8 cellular contexts compared by ENCODE assay signal in genomic region chr10:72625608-72626443, GRCh38. TPM values are rescaled to one million over a fixed set of nuclear protein-coding genes. Genes with fewer than 3 reads are reported as not detected.
DNase-seq lines count a peak whose midpoint lies in the region; ATAC-seq, FAIRE-seq and TF ChIP-seq lines count a peak whose summit lies in the region.

Gene MICU1, minus strand, starts transcription at chr10:72626079. Its CDS starts 59,286 bp downstream, at chr10:72566793.

- no peaks in the 10 kb centered on the region; a peak in 1 of 5 replicates for H3K27me3 ChIP-seq in HepG2 (ENCODE audit: control insufficient read depth in 1 of 2, insufficient read depth in 2 of 2, low read length in 2 of 2)

- TF ChIP-seq EP300 in HepG2 (IDR thresholded peaks at IDR 0.05; ENCODE audit: low read depth in 2 of 2, low read length in 2 of 2): peak in 1 of 2 experiments; percentile 32; a peak in 1 of 4 replicates
- TF ChIP-seq EP300 in HepG2 (CRISPR knock-in tag; IDR thresholded peaks at IDR 0.05; ENCODE audit: borderline replicate concordance): peak; percentile 16; the same call in 1 of the 2 replicates

- H4K20me1 ChIP-seq in HepG2 (ENCODE audit: insufficient read depth, low read length): no peaks in the 10 kb centered on the region

- intact Hi-C loops in HepG2 (cut with micrococcal nuclease; ENCODE audit: unreplicated experiment): loop anchor here (1.0 kb wide), 1 partner anchor 251 kb away; no protein-coding TSS in a partner anchor

- no peaks in the 10 kb centered on the region for H3K36me3 ChIP-seq in HepG2 (replicated peaks in 1 of 2; ENCODE audit: control insufficient read depth in 1 of 2, insufficient read depth in 2 of 2, low read length in 2 of 2)

- FAIRE-seq in HepG2 (lab: Jason Lieb, UNC): peak; percentile 66

- TF ChIP-seq CTCF in HepG2 (CRISPR knock-in tag; IDR thresholded peaks at IDR 0.05): peak; percentile 12; the same call in 1 of the 2 replicates

- 0 out of 2 replicates have a peak, but pooled peaks have one; percentile 6 for TF ChIP-seq RAD21 in HepG2 (CRISPR knock-in tag; IDR thresholded peaks at IDR 0.05)

- BruUV-seq in HepG2 (replicated peaks; lab: Mats Ljungman, UMichigan): TSS peak; percentile 92

- H2AFZ ChIP-seq in HepG2 (ENCODE audit: low read length): peak within 1 kb of the TSS; percentile 89

- in situ Hi-C loops in HepG2 (cut with HindIII; ENCODE audit: extremely low pct_ligation_motif_present, low pct_unique_long_range_greater_than_20kb): no loop called here

- ATAC-seq in GM19372 (IDR thresholded peaks at IDR 0.05; ENCODE audit: low read depth, unreplicated experiment): peak; percentile 96
- ATAC-seq in HG03558 (IDR thresholded peaks at IDR 0.05; ENCODE audit: extremely low read depth, unreplicated experiment): peak; percentile 85
- peak; percentile 99 for ATAC-seq in HepG2

- H3K9me3 ChIP-seq in HepG2 (ENCODE audit: low read length): no peaks in the 10 kb centered on the region

- CTCF ChIA-PET in HepG2 (lab: Yijun Ruan, JAX; ENCODE audit: low intra/inter-chr PET ratio, low total read pairs): no interaction called here

- POLR2A ChIA-PET in HepG2 (lab: Yijun Ruan, JAX): interaction anchor here (0.6 to 1.6 kb wide), 7 partner anchors 9 to 66 kb away, joined by 3 to 8 read pairs (median 3); partner anchors contain the start of gene MCU

- peak within 1 kb of the TSS; percentile 80 for H3K4me2 ChIP-seq in HepG2 (ENCODE audit: low read depth, low read length)

- 1% methylated on average over 46 of the region's 49 CpGs for WGBS in HepG2 (ENCODE audit: low lambda C conversion rate)

- peak; percentile 50 to 96 (median 92) for DNase-seq in C1 segment of cervical spinal cord (lab: John Stamatoyannopoulos, UW)
- DNase-seq in NCI-H774 (lab: John Stamatoyannopoulos, UW): peak; percentile 95
- peak; percentile 94 to 95 for DNase-seq in activated CD4-positive, alpha-beta T cell treated with anti-CD3 and anti-CD28 coated beads, Interleukin-2, amount 50 U/mL, for 4 hours
- peak; percentile 95 for DNase-seq in dermis blood vessel endothelial cell
- DNase-seq in HepG2 (ENCODE audit: low spot score): peak; percentile 91
- peak; percentile 92 for DNase-seq in stimulated activated CD4-positive, alpha-beta T cell treated with anti-CD3 and anti-CD28 coated beads, Interleukin-4, amount 100 ng/mL, for 1 hour

- peak within 1 kb of the TSS; percentile 81 for H3K9ac ChIP-seq in HepG2 (ENCODE audit: insufficient read depth, low read depth, low read length)

- H3K4me3 ChIP-seq in HepG2 (replicated peaks in 1 of 3; ENCODE audit: insufficient read depth in 1 of 3, low read depth in 2 of 3, low read length in 3 of 3): peak within 1 kb of the TSS; percentile 92 to 98 (median 93)

- peak within 1 kb of the TSS; percentile 65 for H3K27ac ChIP-seq in HepG2 (ENCODE audit: extremely low read length, insufficient read depth, low read length)

- H3K4me1 ChIP-seq in HepG2 (ENCODE audit: insufficient read depth, low read length): peaks cover 27% of the 10 kb centered on the region

- peak; percentile 78 to 86 for TF ChIP-seq POLR2A in HepG2 (IDR thresholded peaks at IDR 0.05; ENCODE audit: insufficient read depth in 1 of 2, low read depth in 2 of 2, low read length in 2 of 2)

- H3K79me2 ChIP-seq in HepG2 (ENCODE audit: insufficient read depth, low read length): peaks cover 31% of the 10 kb centered on the region

TF ChIP-seq in HepG2, 621 proteins besides CTCF, POLR2A, EP300 and RAD21 (continues in another document):
- no peak for TF ChIP-seq TAF15 (IDR thresholded peaks at IDR 0.05; ENCODE audit: low read depth, low read length, poor library complexity, severe bottlenecking)
- peak; percentile 95 for TF ChIP-seq TFDP2 (CRISPR knock-in tag; IDR thresholded peaks at IDR 0.05)
- TF ChIP-seq ZGPAT (CRISPR knock-in tag; IDR thresholded peaks at IDR 0.05): peak; percentile 76; the same call in 1 of the 2 replicates
- peak; percentile 57; the same call in 1 of the 2 replicates for TF ChIP-seq ZNF614 (CRISPR knock-in tag; IDR thresholded peaks at IDR 0.05; ENCODE audit: borderline replicate concordance)
- TF ChIP-seq SP2 (CRISPR knock-in tag; IDR thresholded peaks at IDR 0.05): no peak
- no peak for TF ChIP-seq WIZ (CRISPR knock-in tag; IDR thresholded peaks at IDR 0.05)
- no peak for TF ChIP-seq MATR3 (CRISPR knock-in tag; IDR thresholded peaks at IDR 0.05)
- peak; percentile 90 for TF ChIP-seq E2F1 (CRISPR knock-in tag; IDR thresholded peaks at IDR 0.05)
- TF ChIP-seq ZFY (CRISPR knock-in tag; IDR thresholded peaks at IDR 0.05): peak; percentile 33; the same call in 1 of the 2 replicates
- TF ChIP-seq HOXA3 (CRISPR knock-in tag; IDR thresholded peaks at IDR 0.05): peak; percentile 65; the same call in 1 of the 2 replicates
- no peak for TF ChIP-seq CENPX (CRISPR knock-in tag; IDR thresholded peaks at IDR 0.05)
- TF ChIP-seq PATZ1 (CRISPR knock-in tag; IDR thresholded peaks at IDR 0.05): peak; percentile 77
- peak; percentile 88 for TF ChIP-seq SAFB2 (CRISPR knock-in tag; IDR thresholded peaks at IDR 0.05; ENCODE audit: borderline replicate concordance, low read depth)

RNA-seq across cellular contexts. Expression of gene MICU1, which starts in this region (rescaled TPM):
- total RNA-seq in dermis blood vessel endothelial cell: 48.5 and 48.8 TPM in 2 replicates
- total RNA-seq in HepG2 (2016; rRNA removed; fragmentation: Illumina TruSeq; extraction: Trizol): 56.1 and 70.3 TPM in 2 replicates
- 11.5 and 13.8 TPM in 2 replicates for total RNA-seq in HepG2 (2016; cell fraction: cytosol; rRNA removed; fragmentation: Illumina TruSeq; extraction: Trizol; ENCODE audit: low read depth)
- 53.2 and 64.7 TPM in 2 replicates for total RNA-seq in HepG2 (2016; cell fraction: insoluble cytoplasmic fraction; rRNA removed; fragmentation: Illumina TruSeq; extraction: Trizol)
- 24.0 and 26.1 TPM in 2 replicates for total RNA-seq in HepG2 (2016; cell fraction: membrane; rRNA removed; fragmentation: Illumina TruSeq; extraction: Trizol)
- total RNA-seq in HepG2 (2016; cell fraction: nucleus; rRNA removed; fragmentation: Illumina TruSeq; extraction: Trizol): 34.2 and 41.8 TPM in 2 replicates
- 32.5 and 35.2 TPM in 2 replicates for polyA plus RNA-seq in HepG2 (2011; rRNA removed)
- 28.3 and 35.6 TPM in 2 replicates for polyA plus RNA-seq in HepG2 (2011; cell fraction: cytosol; rRNA removed)
- polyA plus RNA-seq in HepG2 (2011; cell fraction: nucleus; rRNA removed): 15.9 and 21.5 TPM in 2 replicates
- polyA plus RNA-seq in HepG2 (2012): 41.4 and 61.9 TPM in 2 replicates
- polyA plus RNA-seq in HepG2 (2016; cell fraction: cytosol; fragmentation: Illumina TruSeq; extraction: Trizol; ENCODE audit: low read depth): 9.9 and 13.3 TPM in 2 replicates
- polyA plus RNA-seq in HepG2 (2016; cell fraction: insoluble cytoplasmic fraction; fragmentation: Illumina TruSeq; extraction: Trizol; ENCODE audit: low read depth): 65.0 and 70.1 TPM in 2 replicates
- polyA plus RNA-seq in HepG2 (2016; cell fraction: membrane; fragmentation: Illumina TruSeq; extraction: Trizol; ENCODE audit: low read depth): 24.5 and 25.1 TPM in 2 replicates
- polyA plus RNA-seq in HepG2 (2016; cell fraction: nucleus; fragmentation: Illumina TruSeq; extraction: Trizol; ENCODE audit: insufficient read depth, low read depth): 32.3 and 34.1 TPM in 2 replicates
- 43.1 and 46.3 TPM in 2 replicates for polyA minus RNA-seq in HepG2 (2011; rRNA and poly(A)+ RNA removed; ENCODE audit: low replicate concordance)
- 17.9 and 20.9 TPM in 2 replicates for polyA minus RNA-seq in HepG2 (2011; cell fraction: cytosol; rRNA and poly(A)+ RNA removed)
- polyA minus RNA-seq in HepG2 (2011; cell fraction: nucleus; rRNA and poly(A)+ RNA removed): 39.0 and 39.1 TPM in 2 replicates

Comparison
In these comparisons a context has a peak if more than half of its experiments do, and no peak if none do; other contexts are left out.
1. Peak in every context shown above with its lines: DNase-seq, ATAC-seq, H3K4me3 ChIP-seq and H3K27ac ChIP-seq.